In genomic region chr6:33566182-33567084, GRCh38 we compare ENCODE assay signal across 18 cellular contexts. TPM values are rescaled to one million over a fixed set of nuclear protein-coding genes. Genes with fewer than 3 reads are reported as not detected.
A peak's percentile ranks its signal among the peaks of the same experiment; 100 is the strongest.
DNase-seq lines count a peak whose midpoint lies in the region; ATAC-seq, FAIRE-seq and TF ChIP-seq lines count a peak whose summit lies in the region.
"Had no signal": no experiment of that assay in that cellular context is flagged by ENCODE, and none has a peak within 500 bp of the region (broad histone marks: within the 10 kb centered on the region; RNA-seq: fewer than 3 reads in every experiment).

No MANE protein-coding gene starts in this region.

- FAIRE-seq in HepG2 (lab: Jason Lieb, UNC) = no peak
- FAIRE-seq: D721Med, frontal cortex had no signal

- H2AFZ ChIP-seq in HepG2 (ENCODE audit: low read length) = no peak overlapping the region
- H2AFZ ChIP-seq: parathyroid adenoma had no signal

- no peak overlapping the region for H3K9ac ChIP-seq in HepG2 (ENCODE audit: insufficient read depth, low read depth, low read length)
- H3K9ac ChIP-seq: parathyroid adenoma had no signal

- H3K4me2 ChIP-seq in HepG2 (ENCODE audit: low read depth, low read length) = no peak overlapping the region

- WGBS in HepG2 (ENCODE audit: low lambda C conversion rate) = 54% methylated on average over 11 of the region's 11 CpGs
- WGBS in right lobe of liver (ENCODE audit: insufficient coverage, low coverage, low lambda C conversion rate, missing lambda C conversion rate) = 73% methylated on average over 11 of the region's 11 CpGs

- no peak for ATAC-seq in HepG2
- ATAC-seq in right lobe of liver = no peak
- peak; percentile 58 for ATAC-seq in RWPE2 (ENCODE audit: low read depth)
- ATAC-seq in activated naive CD8-positive, alpha-beta T cell treated with anti-CD3 and anti-CD28 coated beads, Interleukin-2, amount 50 U/mL, for 24 hours = no peak
- ATAC-seq: activated T-helper 17 cell treated with anti-CD3 and anti-CD28 coated beads, Interleukin-2, amount 50 U/mL, for 72 hours had no signal

- BruUV-seq in HepG2 (replicated peaks; lab: Mats Ljungman, UMichigan) = no TSS peak

- H3K36me3 Mint-ChIP-seq in activated naive CD8-positive, alpha-beta T cell treated with anti-CD3 and anti-CD28 coated beads, Interleukin-2, amount 50 U/mL, for 24 hours (ENCODE audit: low read depth) = no peaks in the 10 kb centered on the region

- intact Hi-C loops in HepG2 (cut with micrococcal nuclease; ENCODE audit: unreplicated experiment) = no loop called here
- intact Hi-C loops in right lobe of liver (cut with DNase I) = no loop called here

- CTCF ChIA-PET in HepG2 (lab: Yijun Ruan, JAX; ENCODE audit: low intra/inter-chr PET ratio, low total read pairs) = no interaction called here

- no peaks in the 10 kb centered on the region for H3K27me3 ChIP-seq in HepG2 (ENCODE audit: control insufficient read depth in 1 of 2, insufficient read depth in 2 of 2, low read length in 2 of 2)
- H3K27me3 ChIP-seq in right lobe of liver = no peaks in the 10 kb centered on the region
- H3K27me3 ChIP-seq in RWPE2 (ENCODE audit: insufficient read depth, poor library complexity, severe bottlenecking) = no peaks in the 10 kb centered on the region
- H3K27me3 ChIP-seq: dorsolateral prefrontal cortex had no signal

- H3K4me3 ChIP-seq in HepG2 (replicated peaks in 1 of 3; ENCODE audit: insufficient read depth in 1 of 3, low read depth in 2 of 3, low read length in 3 of 3) = no peak overlapping the region
- no peak overlapping the region for H3K4me3 ChIP-seq in right lobe of liver
- no peak overlapping the region for H3K4me3 ChIP-seq in RWPE2 (ENCODE audit: severe bottlenecking)
- no peak overlapping the region for H3K4me3 ChIP-seq in foreskin fibroblast (ENCODE audit: low read depth in 1 of 2, low read length in 2 of 2)
- H3K4me3 ChIP-seq: dorsolateral prefrontal cortex had no signal

- no peak for TF ChIP-seq CTCF in HepG2 (CRISPR knock-in tag; IDR thresholded peaks at IDR 0.05)
- no peak for TF ChIP-seq CTCF in right lobe of liver (IDR thresholded peaks at IDR 0.05)
- TF ChIP-seq CTCF in RWPE2 (IDR thresholded peaks at IDR 0.05; ENCODE audit: poor library complexity, severe bottlenecking) = no peak
- TF ChIP-seq CTCF in foreskin fibroblast (IDR thresholded peaks at IDR 0.05; ENCODE audit: low read depth, low read length) = no peak

- no peaks in the 10 kb centered on the region for H3K27me3 Mint-ChIP-seq in activated naive CD8-positive, alpha-beta T cell treated with anti-CD3 and anti-CD28 coated beads, Interleukin-2, amount 50 U/mL, for 24 hours
- H3K27me3 Mint-ChIP-seq: activated T-helper 17 cell treated with anti-CD3 and anti-CD28 coated beads, Interleukin-2, amount 50 U/mL, for 72 hours had no signal

- in situ Hi-C loops in HepG2 (cut with HindIII; ENCODE audit: extremely low pct_ligation_motif_present, low pct_unique_long_range_greater_than_20kb) = no loop called here

- no peaks in the 10 kb centered on the region for H3K9me3 ChIP-seq in HepG2 (ENCODE audit: low read length)
- H3K9me3 ChIP-seq in right lobe of liver = no peaks in the 10 kb centered on the region
- no peaks in the 10 kb centered on the region for H3K9me3 ChIP-seq in RWPE2 (ENCODE audit: severe bottlenecking)

- TF ChIP-seq POLR2A in HepG2 (IDR thresholded peaks at IDR 0.05; ENCODE audit: insufficient read depth in 1 of 2, low read depth in 2 of 2, low read length in 2 of 2) = no peak
- no peak for TF ChIP-seq POLR2A in right lobe of liver (IDR thresholded peaks at IDR 0.05)

- DNase-seq in HepG2 (ENCODE audit: low spot score) (no peak), right lobe of liver (no peak), RWPE2 (ENCODE audit: low spot score) (no peak), foreskin fibroblast (peak; percentile 70 to 84), medulla oblongata (ENCODE audit: extremely low spot score) (no peak), epidermal melanocyte (ENCODE audit: insufficient read length, low spot score) (no peak), DMS 273 (lab: John Stamatoyannopoulos, UW; ENCODE audit: unreplicated experiment) (no peak)
- no peak for DNase-seq in activated naive CD8-positive, alpha-beta T cell treated with anti-CD3 and anti-CD28 coated beads, Interleukin-2, amount 50 U/mL, for 24 hours
- DNase-seq: activated CD4-positive, alpha-beta T cell treated with anti-CD3 and anti-CD28 coated beads, Interleukin-2, amount 50 U/mL, for 1 hour; dorsolateral prefrontal cortex; immature natural killer cell; NCI-H1930; NCI-H748 treated with DMSO at 0.1 percent for 48 hours had no signal

- no peaks in the 10 kb centered on the region for H3K36me3 ChIP-seq in HepG2 (replicated peaks in 1 of 2; ENCODE audit: control insufficient read depth in 1 of 2, insufficient read depth in 2 of 2, low read length in 2 of 2)
- H3K36me3 ChIP-seq in right lobe of liver = no peaks in the 10 kb centered on the region
- H3K36me3 ChIP-seq in RWPE2 (ENCODE audit: low read depth) = no peaks in the 10 kb centered on the region

- H3K4me1 ChIP-seq in HepG2 (ENCODE audit: insufficient read depth, low read length) (peaks cover 14% of the 10 kb centered on the region), right lobe of liver (no peaks in the 10 kb centered on the region), RWPE2 (ENCODE audit: insufficient read depth, poor library complexity, severe bottlenecking) (peaks cover 15% of the 10 kb centered on the region)
- H3K4me1 ChIP-seq: parathyroid adenoma had no signal

- no peaks in the 10 kb centered on the region for H3K79me2 ChIP-seq in HepG2 (ENCODE audit: insufficient read depth, low read length)
- H3K79me2 ChIP-seq: parathyroid adenoma had no signal

- H3K27ac ChIP-seq in HepG2 (ENCODE audit: extremely low read length, insufficient read depth, low read length) (no peak overlapping the region), right lobe of liver (no peak overlapping the region), RWPE2 (ENCODE audit: poor library complexity, severe bottlenecking) (peak overlapping the region; percentile 58)
- H3K27ac ChIP-seq: dorsolateral prefrontal cortex, HL-60, parathyroid adenoma had no signal

- H3K4me1 Mint-ChIP-seq in activated naive CD8-positive, alpha-beta T cell treated with anti-CD3 and anti-CD28 coated beads, Interleukin-2, amount 50 U/mL, for 24 hours = peaks cover 33% of the 10 kb centered on the region

- no peaks in the 10 kb centered on the region for H4K20me1 ChIP-seq in HepG2 (ENCODE audit: insufficient read depth, low read length)

- no peak for TF ChIP-seq RAD21 in HepG2 (CRISPR knock-in tag; IDR thresholded peaks at IDR 0.05)

- TF ChIP-seq EP300 in HepG2 (IDR thresholded peaks at IDR 0.05; ENCODE audit: low read depth in 2 of 2, low read length in 2 of 2) = no peak
- no peak for TF ChIP-seq EP300 in HepG2 (CRISPR knock-in tag; IDR thresholded peaks at IDR 0.05; ENCODE audit: borderline replicate concordance)

- POLR2A ChIA-PET in HepG2 (lab: Yijun Ruan, JAX) = interaction anchor here (0.9 kb wide), 1 partner anchor 13 kb away, joined by 5 read pairs; the partner anchor contains the start of gene BAK1

- H3K4me3 Mint-ChIP-seq in activated naive CD8-positive, alpha-beta T cell treated with anti-CD3 and anti-CD28 coated beads, Interleukin-2, amount 50 U/mL, for 24 hours = no peak overlapping the region
- H3K4me3 Mint-ChIP-seq: activated T-helper 17 cell treated with anti-CD3 and anti-CD28 coated beads, Interleukin-2, amount 50 U/mL, for 72 hours; immature natural killer cell had no signal

- H3K27ac Mint-ChIP-seq in activated naive CD8-positive, alpha-beta T cell treated with anti-CD3 and anti-CD28 coated beads, Interleukin-2, amount 50 U/mL, for 24 hours = no peak overlapping the region
- H3K27ac Mint-ChIP-seq: activated T-helper 17 cell treated with anti-CD3 and anti-CD28 coated beads, Interleukin-2, amount 50 U/mL, for 72 hours had no signal

- H3K9me3 Mint-ChIP-seq in activated naive CD8-positive, alpha-beta T cell treated with anti-CD3 and anti-CD28 coated beads, Interleukin-2, amount 50 U/mL, for 24 hours = no peaks in the 10 kb centered on the region
- H3K9me3 Mint-ChIP-seq: activated T-helper 17 cell treated with anti-CD3 and anti-CD28 coated beads, Interleukin-2, amount 50 U/mL, for 72 hours; immature natural killer cell had no signal

RNA-seq across cellular contexts. Expression of gene BAK1, which starts 13.6 kb away (rescaled TPM):
- total RNA-seq in HepG2 (2016; rRNA removed; fragmentation: Illumina TruSeq; extraction: Trizol) (23.8 and 25.9 TPM in 2 replicates), right lobe of liver (10 to 100 TPM in 2 of 6 experiments, 1 to 10 TPM in 4; 4.4 to 11.4 (median 6.5) TPM)
- total RNA-seq in HepG2 (2016; cell fraction: cytosol; rRNA removed; fragmentation: Illumina TruSeq; extraction: Trizol; ENCODE audit: low read depth) = 16.2 and 22.7 TPM in 2 replicates
- 24.2 and 26.8 TPM in 2 replicates for total RNA-seq in HepG2 (2016; cell fraction: insoluble cytoplasmic fraction; rRNA removed; fragmentation: Illumina TruSeq; extraction: Trizol)
- total RNA-seq in HepG2 (2016; cell fraction: membrane; rRNA removed; fragmentation: Illumina TruSeq; extraction: Trizol) = 40.6 and 46.1 TPM in 2 replicates
- total RNA-seq in HepG2 (2016; cell fraction: nucleus; rRNA removed; fragmentation: Illumina TruSeq; extraction: Trizol) = 11.2 and 14.0 TPM in 2 replicates
- polyA plus RNA-seq in HepG2 (2011; rRNA removed) = 15.0 and 22.2 TPM in 2 replicates
- 19.9 and 23.5 TPM in 2 replicates for polyA plus RNA-seq in HepG2 (2011; cell fraction: cytosol; rRNA removed)
- 13.5 and 15.1 TPM in 2 replicates for polyA plus RNA-seq in HepG2 (2011; cell fraction: nucleus; rRNA removed)
- polyA plus RNA-seq in HepG2 (2012) = 10.2 and 16.3 TPM in 2 replicates
- polyA plus RNA-seq in HepG2 (2016; cell fraction: cytosol; fragmentation: Illumina TruSeq; extraction: Trizol; ENCODE audit: low read depth) = 21.1 and 27.3 TPM in 2 replicates
- polyA plus RNA-seq in HepG2 (2016; cell fraction: insoluble cytoplasmic fraction; fragmentation: Illumina TruSeq; extraction: Trizol; ENCODE audit: low read depth) = 25.7 and 28.6 TPM in 2 replicates
- 36.0 and 39.7 TPM in 2 replicates for polyA plus RNA-seq in HepG2 (2016; cell fraction: membrane; fragmentation: Illumina TruSeq; extraction: Trizol; ENCODE audit: low read depth)
- 24.6 and 25.1 TPM in 2 replicates for polyA plus RNA-seq in HepG2 (2016; cell fraction: nucleus; fragmentation: Illumina TruSeq; extraction: Trizol; ENCODE audit: insufficient read depth, low read depth)
- 38.8 and 50.3 TPM in 2 replicates for polyA minus RNA-seq in HepG2 (2011; rRNA and poly(A)+ RNA removed; ENCODE audit: low replicate concordance)
- polyA minus RNA-seq in HepG2 (2011; cell fraction: cytosol; rRNA and poly(A)+ RNA removed) = 14.0 and 16.7 TPM in 2 replicates
- 7.6 and 8.2 TPM in 2 replicates for polyA minus RNA-seq in HepG2 (2011; cell fraction: nucleus; rRNA and poly(A)+ RNA removed)

RNA-seq across cellular contexts. Expression of gene ITPR3, which starts 54.7 kb away (rescaled TPM):
- 3.4 and 3.8 TPM in 2 replicates for total RNA-seq in HepG2 (2016; rRNA removed; fragmentation: Illumina TruSeq; extraction: Trizol)
- total RNA-seq in HepG2 (2016; cell fraction: cytosol; rRNA removed; fragmentation: Illumina TruSeq; extraction: Trizol; ENCODE audit: low read depth) = 0.30 and 0.44 TPM in 2 replicates
- 2.6 and 4.1 TPM in 2 replicates for total RNA-seq in HepG2 (2016; cell fraction: insoluble cytoplasmic fraction; rRNA removed; fragmentation: Illumina TruSeq; extraction: Trizol)
- 1.5 and 1.7 TPM in 2 replicates for total RNA-seq in HepG2 (2016; cell fraction: membrane; rRNA removed; fragmentation: Illumina TruSeq; extraction: Trizol)
- 5.0 and 5.8 TPM in 2 replicates for total RNA-seq in HepG2 (2016; cell fraction: nucleus; rRNA removed; fragmentation: Illumina TruSeq; extraction: Trizol)
- polyA plus RNA-seq in HepG2 (2011; rRNA removed) = 21.4 and 27.4 TPM in 2 replicates
- polyA plus RNA-seq in HepG2 (2011; cell fraction: cytosol; rRNA removed) = 11.6 and 15.9 TPM in 2 replicates
- 175 and 242 TPM in 2 replicates for polyA plus RNA-seq in HepG2 (2011; cell fraction: nucleus; rRNA removed)
- 10.0 and 18.8 TPM in 2 replicates for polyA plus RNA-seq in HepG2 (2012)
- 0.20 and 0.24 TPM in 2 replicates for polyA plus RNA-seq in HepG2 (2016; cell fraction: cytosol; fragmentation: Illumina TruSeq; extraction: Trizol; ENCODE audit: low read depth)
- 1.6 and 2.3 TPM in 2 replicates for polyA plus RNA-seq in HepG2 (2016; cell fraction: insoluble cytoplasmic fraction; fragmentation: Illumina TruSeq; extraction: Trizol; ENCODE audit: low read depth)
- 0.54 and 0.78 TPM in 2 replicates for polyA plus RNA-seq in HepG2 (2016; cell fraction: membrane; fragmentation: Illumina TruSeq; extraction: Trizol; ENCODE audit: low read depth)
- polyA plus RNA-seq in HepG2 (2016; cell fraction: nucleus; fragmentation: Illumina TruSeq; extraction: Trizol; ENCODE audit: insufficient read depth, low read depth) = 11.8 and 13.7 TPM in 2 replicates
- 47.0 and 79.8 TPM in 2 replicates for polyA minus RNA-seq in HepG2 (2011; rRNA and poly(A)+ RNA removed; ENCODE audit: low replicate concordance)
- 20.4 and 20.8 TPM in 2 replicates for polyA minus RNA-seq in HepG2 (2011; cell fraction: cytosol; rRNA and poly(A)+ RNA removed)
- polyA minus RNA-seq in HepG2 (2011; cell fraction: nucleus; rRNA and poly(A)+ RNA removed) = 36.2 and 39.1 TPM in 2 replicates
- 1 to 10 TPM in 4 of 6 experiments, under 1 TPM in 2; 0.79 to 3.5 (median 1.6) TPM for total RNA-seq in right lobe of liver

Comparison
In these comparisons a context has a peak if more than half of its experiments do, and no peak if none do; other contexts are left out.
1. DNase-seq: peak in foreskin fibroblast (2 of 2); none in HepG2 (single experiment), right lobe of liver (0 of 3), RWPE2 (single experiment), medulla oblongata (single experiment), epidermal melanocyte (single experiment), DMS 273 (single experiment) and activated naive CD8-positive, alpha-beta T cell treated with anti-CD3 and anti-CD28 coated beads, Interleukin-2, amount 50 U/mL, for 24 hours (single experiment).